ENCODE assay signal across 8 cellular contexts in the genomic region with DNA sequence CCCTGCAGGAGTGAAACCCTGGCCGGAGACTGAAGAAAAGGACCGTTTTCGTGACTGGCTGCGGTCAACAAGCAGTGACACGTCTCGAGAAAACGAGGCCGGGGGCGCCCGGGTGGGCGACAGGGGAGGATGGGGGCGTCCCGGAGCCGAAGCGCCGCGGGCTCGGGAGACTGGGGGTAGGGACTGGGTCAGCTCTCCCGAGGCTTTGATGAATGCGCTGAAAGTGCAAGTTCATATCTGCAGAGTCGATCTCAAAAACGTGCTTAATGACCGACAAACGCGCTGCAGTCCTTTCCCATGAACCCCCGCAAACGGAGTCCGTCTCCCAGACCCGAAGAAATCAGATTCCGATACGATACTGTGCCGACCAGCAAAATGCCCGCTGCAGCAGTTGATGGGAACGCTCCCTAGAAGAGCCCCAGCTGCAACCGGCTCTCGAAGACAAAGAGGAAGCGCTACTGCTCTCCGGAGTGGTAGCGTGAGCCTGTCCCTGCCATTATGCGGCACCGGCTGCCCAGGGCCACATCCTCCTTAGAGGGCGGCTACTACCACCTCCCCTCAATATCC. TPM values are rescaled to one million over a fixed set of nuclear protein-coding genes. Genes with fewer than 3 reads are reported as not detected.
DNase-seq lines count a peak whose midpoint lies in the region; ATAC-seq, FAIRE-seq and TF ChIP-seq lines count a peak whose summit lies in the region.

No MANE protein-coding gene starts in this region.

- H3K9ac ChIP-seq in H1 (replicated peaks in 1 of 4; ENCODE audit: extremely low read depth in 1 of 4, low read depth in 3 of 4, low read length in 3 of 4) (peak overlapping the region; percentile 38 to 84 (median 77)), mesenchymal stem cell (ENCODE audit: low read length) (peak overlapping the region; percentile 68)

- peak in 1 of 2 experiments; percentile 57; a peak in 2 of 3 replicates for TF ChIP-seq POLR2A in H1 (IDR thresholded peaks at IDR 0.05; ENCODE audit: control extremely low read depth in 1 of 2, low read depth in 2 of 2, low read length in 2 of 2)

- no peaks in the 10 kb centered on the region; a peak in 1 of 7 replicates for H3K27me3 ChIP-seq in H1 (replicated peaks in 1 of 4; ENCODE audit: control insufficient read depth in 3 of 4, extremely low read depth in 1 of 4, insufficient read depth in 3 of 4, low read length in 3 of 4)
- peaks cover 0 to 15% of the 10 kb centered on the region in 2 experiments for H3K27me3 ChIP-seq in mesenchymal stem cell (ENCODE audit: control insufficient read depth in 1 of 2, insufficient read depth in 1 of 2, low read length in 2 of 2)

- peaks cover 0 to 21% of the 10 kb centered on the region in 2 experiments; a peak in 3 of 4 replicates for H3K79me2 ChIP-seq in H1 (ENCODE audit: control insufficient read depth in 1 of 2, insufficient read depth in 2 of 2, low read length in 2 of 2)

- H3K79me1 ChIP-seq in H1 (ENCODE audit: low read depth, low read length) (no peaks in the 10 kb centered on the region), mesenchymal stem cell (replicated peaks; ENCODE audit: low read length, poor library complexity, severe bottlenecking) (peaks cover 2% of the 10 kb centered on the region)

- H2BK12ac ChIP-seq in H1 (ENCODE audit: low read depth, low read length) (peak overlapping the region; percentile 68; the same call in 1 of the 2 replicates), mesenchymal stem cell (ENCODE audit: low read length in 2 of 2) (no peak overlapping the region)

- H2BK15ac ChIP-seq in H1 (ENCODE audit: low read length) (no peak overlapping the region), mesenchymal stem cell (ENCODE audit: low read depth, poor library complexity, severe bottlenecking) (no peak overlapping the region)

- H4K91ac ChIP-seq in H1 (replicated peaks; ENCODE audit: insufficient read length, low read length) (peak overlapping the region; percentile 81), mesenchymal stem cell (ENCODE audit: low read length) (no peak overlapping the region)

- H2BK5ac ChIP-seq in H1 (ENCODE audit: low read depth, low read length) (peak overlapping the region; percentile 44; the same call in 1 of the 2 replicates), mesenchymal stem cell (ENCODE audit: low read depth, low read length, poor library complexity, severe bottlenecking) (no peak overlapping the region)

- H3K27ac ChIP-seq in H1 (ENCODE audit: low read depth, low read length) (peak overlapping the region; percentile 86; the same call in 1 of the 2 replicates), mesenchymal stem cell (ENCODE audit: low read length, poor library complexity, severe bottlenecking) (no peak overlapping the region)

- no peak overlapping the region for H3K14ac ChIP-seq in H1 (ENCODE audit: insufficient read length)
- no peak overlapping the region for H3K14ac ChIP-seq in mesenchymal stem cell (ENCODE audit: low read length in 2 of 2)

- H3K23ac ChIP-seq in H1 (ENCODE audit: insufficient read length) (no peak overlapping the region), mesenchymal stem cell (ENCODE audit: low read length in 2 of 2) (no peak overlapping the region)

- H3K4me3 ChIP-seq in H1 (ENCODE audit: extremely low read depth in 1 of 4, insufficient read depth in 2 of 4, low read depth in 3 of 4, low read length in 4 of 4): peak overlapping the region; percentile 49 to 86 (median 64)
- peak overlapping the region; percentile 67 to 79 for H3K4me3 ChIP-seq in mesenchymal stem cell (ENCODE audit: insufficient read depth in 1 of 2, low read depth in 1 of 2, low read length in 2 of 2)

- H3K4ac ChIP-seq in H1 (replicated peaks; ENCODE audit: insufficient read length, low read depth, low read length) (peak overlapping the region; percentile 91), mesenchymal stem cell (ENCODE audit: low read depth in 1 of 2, low read length in 2 of 2) (peak overlapping the region in 1 of 2 experiments; percentile 51)

- H4K8ac ChIP-seq in H1 (ENCODE audit: extremely low read depth, insufficient read depth, low read length) (peak overlapping the region; percentile 85; the same call in 1 of the 2 replicates), mesenchymal stem cell (ENCODE audit: low read length) (peak overlapping the region; percentile 54)

- CTCF ChIA-PET in H1 (lab: Charles Lee; ENCODE audit: partially characterized antibody): interaction anchor here (1.2 kb wide), 1 partner anchor 68 kb away, joined by 3 read pairs; no protein-coding TSS in a partner anchor

- DNase-seq in GM18507 (ENCODE audit: extremely low spot score, insufficient read length, low read depth): peak; percentile 3
- DNase-seq in NCI-H2227 treated with DMSO at 0.1 percent for 48 hours (lab: John Stamatoyannopoulos, UW): peak; percentile 30
- DNase-seq in activated CD4-positive, alpha-beta T cell treated with anti-CD3 and anti-CD28 coated beads, Interleukin-2, amount 50 U/mL, for 1 hour: peak; percentile 9
- no peak for DNase-seq in H1 (ENCODE audit: low read depth in 1 of 2, low spot score in 2 of 2)
- DNase-seq in mesenchymal stem cell: peak; percentile 29
- peak; percentile 23 for DNase-seq in stimulated activated naive CD8-positive, alpha-beta T cell treated with anti-CD3 and anti-CD28 coated beads, Interleukin-15, Interleukin-2, amounts not matched to agents 100 U/mL and 50 U/mL, for 24 hours
- no peak for DNase-seq in glomerular visceral epithelial cell (ENCODE audit: extremely low spot score)

- H3K9me3 ChIP-seq in H1 (ENCODE audit: insufficient read depth in 2 of 2, low read depth in 1 of 2, low read length in 1 of 2) (no peaks in the 10 kb centered on the region), mesenchymal stem cell (ENCODE audit: control insufficient read depth, low read length) (no peaks in the 10 kb centered on the region)

- H4K20me1 ChIP-seq in H1 (replicated peaks in 1 of 2; ENCODE audit: control insufficient read depth in 1 of 2, insufficient read depth in 2 of 2, low read length in 2 of 2): no peaks in the 10 kb centered on the region

- no peak for TF ChIP-seq RAD21 in H1 (IDR thresholded peaks at IDR 0.05 in 1 of 2, conservative IDR thresholded peaks at IDR 0.05 in 1 of 2; ENCODE audit: low read depth in 2 of 2, low read length in 2 of 2)

- POLR2A ChIA-PET in H1 (lab: Charles Lee; ENCODE audit: partially characterized antibody): interaction anchor here (0.9 to 4.4 kb wide), 6 partner anchors 10 to 91 kb away, joined by 3 to 51 read pairs (median 4); a partner anchor contains a TSS

- H3K36me3 ChIP-seq in H1 (ENCODE audit: control insufficient read depth in 2 of 4, insufficient read depth in 4 of 4, low read length in 3 of 4) (0 out of 8 replicates have a peak, but pooled peaks cover 0 to 2% (median 0%) of the 10 kb centered on the region in 4 experiments), mesenchymal stem cell (ENCODE audit: control insufficient read depth in 1 of 2, insufficient read depth in 2 of 2, low read depth in 1 of 2, low read length in 2 of 2) (no peaks in the 10 kb centered on the region)

- ATAC-seq in HG02884 (IDR thresholded peaks at IDR 0.05; ENCODE audit: unreplicated experiment): peak; percentile 40
- ATAC-seq in stimulated activated naive CD8-positive, alpha-beta T cell treated with anti-CD3 and anti-CD28 coated beads, Interleukin-15, Interleukin-2, amounts not matched to agents 100 U/mL and 50 U/mL, for 24 hours: no peak

- no peak overlapping the region for H2BK20ac ChIP-seq in H1 (ENCODE audit: low read length)

- H3K18ac ChIP-seq in H1 (ENCODE audit: extremely low read depth, low read length) (no peak overlapping the region; the same call in 1 of the 2 replicates), mesenchymal stem cell (ENCODE audit: low read depth in 1 of 2, low read length in 2 of 2) (peak overlapping the region; percentile 37 to 43)

- H4K5ac ChIP-seq in H1 (ENCODE audit: insufficient read length, low read depth, low read length): peak overlapping the region; percentile 76

- H2BK120ac ChIP-seq in H1 (replicated peaks; ENCODE audit: low read depth, low read length) (peak overlapping the region; percentile 64), mesenchymal stem cell (ENCODE audit: low read depth, low read length) (no peak overlapping the region)

- H3K56ac ChIP-seq in H1 (replicated peaks; ENCODE audit: insufficient read length, low read depth, low read length): peak overlapping the region; percentile 30

- peak overlapping the region; percentile 90 to 91 for H3K4me2 ChIP-seq in H1 (ENCODE audit: insufficient read depth in 1 of 2, low read depth in 2 of 2, low read length in 2 of 2)
- H3K4me2 ChIP-seq in mesenchymal stem cell (ENCODE audit: low read length, poor library complexity, severe bottlenecking): peak overlapping the region; percentile 80

- H2AFZ ChIP-seq in H1 (ENCODE audit: low read length): no peak overlapping the region
- no peak overlapping the region for H2AFZ ChIP-seq in mesenchymal stem cell (ENCODE audit: low read depth, low read length)

- no peak for TF ChIP-seq EP300 in H1 (IDR thresholded peaks at IDR 0.05; ENCODE audit: borderline replicate concordance in 1 of 2, low read depth in 2 of 2, low read length in 2 of 2)

- H3K4me1 ChIP-seq in H1 (replicated peaks in 1 of 4; ENCODE audit: control insufficient read depth in 3 of 4, insufficient read depth in 4 of 4, low read length in 3 of 4) (peaks cover 11 to 30% (median 20%) of the 10 kb centered on the region in 4 experiments), mesenchymal stem cell (ENCODE audit: control insufficient read depth, insufficient read depth, low read depth, low read length) (peaks cover 2% of the 10 kb centered on the region)

- no peak for TF ChIP-seq CTCF in H1 (IDR thresholded peaks at IDR 0.05; ENCODE audit: control extremely low read depth in 1 of 3, insufficient read depth in 1 of 3, low read depth in 1 of 3, low read length in 3 of 3)

- WGBS in H1 (ENCODE audit: extremely low coverage in 1 of 2, insufficient coverage in 1 of 2, insufficient read length in 1 of 2, insufficient replicate concordance in 2 of 2, low coverage in 1 of 2, low lambda C conversion rate in 2 of 2, missing lambda C conversion rate in 1 of 2), 2 experiments: 7% methylated on average over 12 of the region's 42 CpGs; no CpG with 5 or more reads in 1 of the 2 experiments
- 2% methylated on average over 35 of the region's 42 CpGs for WGBS in mesenchymal stem cell

- FAIRE-seq in GM18507 (lab: Jason Lieb, UNC) (peak; percentile 87), H1 (lab: Jason Lieb, UNC) (no peak)

- H3K23me2 ChIP-seq in H1 (ENCODE audit: low read depth, low read length): peaks cover 5% of the 10 kb centered on the region; the same call in 1 of the 2 replicates

- H2AK5ac ChIP-seq in H1 (ENCODE audit: low read depth, low read length) (no peak overlapping the region), mesenchymal stem cell (ENCODE audit: low read length, severe bottlenecking) (no peak overlapping the region)

RNA-seq across cellular contexts. Expression of a gene that starts 0.8 kb away (rescaled TPM):
- 6.6 and 8.5 TPM in 2 replicates for total RNA-seq in H1 (2021; fragmentation: NEBNext Ultra II Directional; extraction: Animal tissue kit (Norgen Biotek cat#: 25700))
- 8.0 and 12.1 TPM in 2 replicates for polyA plus RNA-seq in H1 (2011; rRNA removed)
- 11.3 TPM for polyA plus RNA-seq in H1 (2011; cell fraction: cytosol; rRNA removed)
- 25.1 TPM for polyA plus RNA-seq in H1 (2011; cell fraction: nucleus; rRNA removed)
- polyA plus RNA-seq in H1 (2012, experiment 1 of 2): 6.4 to 8.1 TPM (median 7.9 TPM) in 4 replicates
- polyA plus RNA-seq in H1 (2012, experiment 2 of 2): 4.8 TPM
- 5.3 TPM for polyA plus RNA-seq in H1 (2013, experiment 1 of 2)
- polyA plus RNA-seq in H1 (2013, experiment 2 of 2): 5.3 TPM
- polyA minus RNA-seq in H1 (2011; rRNA and poly(A)+ RNA removed): 7.2 and 9.6 TPM in 2 replicates
- polyA minus RNA-seq in H1 (2011; cell fraction: cytosol; rRNA and poly(A)+ RNA removed): 3.2 TPM
- polyA minus RNA-seq in H1 (2011; cell fraction: nucleus; rRNA and poly(A)+ RNA removed): 18.3 TPM
- 40.5 TPM for polyA plus RNA-seq in mesenchymal stem cell (2013, experiment 1 of 2)
- polyA plus RNA-seq in mesenchymal stem cell (2013, experiment 2 of 2): 41.4 TPM

Comparison
In these comparisons a context has a peak if more than half of its experiments do, and no peak if none do; other contexts are left out.
1. DNase-seq: peak in GM18507 (single experiment), NCI-H2227 treated with DMSO at 0.1 percent for 48 hours (single experiment), activated CD4-positive, alpha-beta T cell treated with anti-CD3 and anti-CD28 coated beads, Interleukin-2, amount 50 U/mL, for 1 hour (single experiment), mesenchymal stem cell (single experiment) and stimulated activated naive CD8-positive, alpha-beta T cell treated with anti-CD3 and anti-CD28 coated beads, Interleukin-15, Interleukin-2, amounts not matched to agents 100 U/mL and 50 U/mL, for 24 hours (single experiment); none in H1 (0 of 2) and glomerular visceral epithelial cell (single experiment).